ENCODE assay signal across 14 cellular contexts in genomic region chr4:150140774-150141400, GRCh38.
DNase-seq lines count a peak whose midpoint lies in the region; ATAC-seq, FAIRE-seq and TF ChIP-seq lines count a peak whose summit lies in the region.
"Had no signal": no experiment of that assay in that cellular context is flagged by ENCODE, and none has a peak within 500 bp of the region (broad histone marks: within the 10 kb centered on the region; RNA-seq: fewer than 3 reads in every experiment).

No MANE protein-coding gene starts in this region.

- no peaks in the 10 kb centered on the region for H3K9me3 Mint-ChIP-seq in activated CD4-positive, alpha-beta T cell treated with anti-CD3 and anti-CD28 coated beads for 36 hours (ENCODE audit: low read depth)
- H3K9me3 Mint-ChIP-seq in astrocyte (ENCODE audit: unreplicated experiment), result no peaks in the 10 kb centered on the region

- peaks cover 6% of the 10 kb centered on the region for H3K4me1 Mint-ChIP-seq in activated CD4-positive, alpha-beta T cell treated with anti-CD3 and anti-CD28 coated beads for 36 hours
- H3K4me1 Mint-ChIP-seq in astrocyte (ENCODE audit: low read depth, unreplicated experiment), result peaks cover 20% of the 10 kb centered on the region

- intact Hi-C loops in activated CD4-positive, alpha-beta T cell treated with anti-CD3 and anti-CD28 coated beads for 36 hours (cut with DNase I, micrococcal nuclease), result no loop called here
- intact Hi-C loops in right cardiac atrium (cut with DNase I), result no loop called here

- POLR2A ChIA-PET in activated CD4-positive, alpha-beta T cell treated with anti-CD3 and anti-CD28 coated beads for 36 hours (lab: Charles Lee), result no interaction called here

- H3K9me3 ChIP-seq in astrocyte (ENCODE audit: insufficient read depth, low read depth, low read length) (no peaks in the 10 kb centered on the region), right cardiac atrium (ENCODE audit: control insufficient read depth, low read length) (no peaks in the 10 kb centered on the region)

- 65% methylated on average over 5 of the region's 5 CpGs for WGBS in right cardiac atrium

- H3K27me3 ChIP-seq in astrocyte (ENCODE audit: insufficient read depth, low read length), result no peaks in the 10 kb centered on the region
- no peaks in the 10 kb centered on the region for H3K27me3 ChIP-seq in right cardiac atrium (ENCODE audit: control insufficient read depth, insufficient read depth)

- H3K36me3 Mint-ChIP-seq in activated CD4-positive, alpha-beta T cell treated with anti-CD3 and anti-CD28 coated beads for 36 hours (ENCODE audit: low read depth), result no peaks in the 10 kb centered on the region
- no peaks in the 10 kb centered on the region for H3K36me3 Mint-ChIP-seq in astrocyte (ENCODE audit: low read depth, unreplicated experiment)
- H3K36me3 Mint-ChIP-seq: IgD-negative memory B cell had no signal

- TF ChIP-seq CTCF in astrocyte (IDR thresholded peaks at IDR 0.05; ENCODE audit: insufficient read depth, low read depth, low read length), result no peak

- H3K4me2 ChIP-seq in astrocyte (ENCODE audit: low read length), result peak overlapping the region; percentile 78

- H3K4me1 ChIP-seq in astrocyte (ENCODE audit: insufficient read depth, low read length) (peaks cover 17% of the 10 kb centered on the region), right cardiac atrium (ENCODE audit: control insufficient read depth, insufficient read depth, low read length) (peaks cover 2% of the 10 kb centered on the region)

- peak; percentile 93 for FAIRE-seq in astrocyte (lab: Jason Lieb, UNC)

- no peak overlapping the region for H3K9ac ChIP-seq in astrocyte (ENCODE audit: low read length)

- no peak overlapping the region for H3K4me3 Mint-ChIP-seq in activated CD4-positive, alpha-beta T cell treated with anti-CD3 and anti-CD28 coated beads for 36 hours
- no peak overlapping the region for H3K4me3 Mint-ChIP-seq in astrocyte (ENCODE audit: unreplicated experiment)
- H3K4me3 Mint-ChIP-seq: IgD-negative memory B cell had no signal

- CTCF ChIA-PET in activated CD4-positive, alpha-beta T cell treated with anti-CD3 and anti-CD28 coated beads for 36 hours (lab: Charles Lee), result no interaction called here

- no peak overlapping the region for H3K27ac Mint-ChIP-seq in activated CD4-positive, alpha-beta T cell treated with anti-CD3 and anti-CD28 coated beads for 36 hours
- peak overlapping the region; percentile 63 for H3K27ac Mint-ChIP-seq in astrocyte (ENCODE audit: unreplicated experiment)
- H3K27ac Mint-ChIP-seq: IgD-negative memory B cell had no signal

- no peak for DNase-seq in activated CD4-positive, alpha-beta T cell treated with anti-CD3 and anti-CD28 coated beads for 36 hours
- no peak for DNase-seq in activated CD4-positive, alpha-beta T cell treated with anti-CD3 and anti-CD28 coated beads for 48 hours
- DNase-seq in astrocyte (ENCODE audit: low read depth) (peak; percentile 73), glomerular visceral epithelial cell (ENCODE audit: extremely low spot score) (peak; percentile 33), cerebellar cortex (ENCODE audit: low spot score) (no peak), right cardiac atrium (no peak), NCI-H1417 (lab: John Stamatoyannopoulos, UW) (no peak)
- DNase-seq: 8988T; activated CD4-positive, CD25-positive, alpha-beta regulatory T cell treated with anti-CD3 and anti-CD28 coated beads, Interleukin-2, amount 50 U/mL, for 72 hours; DMS79; hippocampal formation had no signal

- peak; percentile 42 for ATAC-seq in activated CD4-positive, alpha-beta T cell treated with anti-CD3 and anti-CD28 coated beads for 36 hours
- ATAC-seq in HG02885 (IDR thresholded peaks at IDR 0.05; ENCODE audit: poor library complexity, unreplicated experiment) (no peak), right cardiac atrium (no peak)

- no peaks in the 10 kb centered on the region for H3K27me3 Mint-ChIP-seq in activated CD4-positive, alpha-beta T cell treated with anti-CD3 and anti-CD28 coated beads for 36 hours
- no peaks in the 10 kb centered on the region for H3K27me3 Mint-ChIP-seq in astrocyte (ENCODE audit: low read depth, unreplicated experiment)
- H3K27me3 Mint-ChIP-seq: IgD-negative memory B cell had no signal

- H2AFZ ChIP-seq in astrocyte (ENCODE audit: low read depth, low read length), result no peak overlapping the region

- H3K4me3 ChIP-seq in astrocyte (ENCODE audit: insufficient read depth, low read depth, low read length), result peak overlapping the region; percentile 18
- H3K4me3 ChIP-seq in right cardiac atrium (ENCODE audit: low read length), result no peak overlapping the region
- H3K4me3 ChIP-seq: coronary artery had no signal

- H3K79me2 ChIP-seq in astrocyte (ENCODE audit: insufficient read depth, low read length), result no peaks in the 10 kb centered on the region

- no peaks in the 10 kb centered on the region for H3K36me3 ChIP-seq in astrocyte (ENCODE audit: insufficient read depth, low read length)

- H4K20me1 ChIP-seq in astrocyte (ENCODE audit: insufficient read depth, low read length), result no peaks in the 10 kb centered on the region

- peak overlapping the region; percentile 45 for H3K27ac ChIP-seq in astrocyte (ENCODE audit: low read depth, low read length)
- H3K27ac ChIP-seq in right cardiac atrium (ENCODE audit: low read length), result no peak overlapping the region

Comparison
In these comparisons a context has a peak if more than half of its experiments do, and no peak if none do; other contexts are left out.
1. DNase-seq: peak in astrocyte (single experiment) and glomerular visceral epithelial cell (single experiment); none in activated CD4-positive, alpha-beta T cell treated with anti-CD3 and anti-CD28 coated beads for 36 hours (single experiment), activated CD4-positive, alpha-beta T cell treated with anti-CD3 and anti-CD28 coated beads for 48 hours (single experiment), cerebellar cortex (single experiment), right cardiac atrium (0 of 3) and NCI-H1417 (0 of 3).